In the genomic region with DNA sequence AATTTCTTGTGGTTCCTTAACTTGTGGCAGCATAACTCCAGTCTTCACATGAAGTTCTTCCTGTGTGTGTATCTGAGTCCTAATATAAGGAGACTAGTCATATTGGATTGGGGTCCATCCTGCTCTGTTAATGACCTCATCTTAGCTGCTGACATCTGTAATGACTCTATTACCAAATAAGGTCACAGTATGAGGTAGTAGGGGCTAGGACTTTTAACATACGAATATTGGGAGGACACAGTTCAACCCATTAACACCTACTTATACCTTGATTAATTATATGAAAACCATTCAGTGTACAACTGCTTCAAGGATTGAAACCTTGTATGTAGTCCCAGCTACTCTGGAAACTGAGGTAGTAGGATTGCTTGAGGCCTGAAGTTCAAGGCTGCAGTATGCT, we compare ENCODE assay signal across 1 cellular context.
A peak's percentile ranks its signal among the peaks of the same experiment; 100 is the strongest.
TF ChIP-seq lines count a peak whose summit lies in the region.

No MANE protein-coding gene starts in this region.

TF ChIP-seq in HepG2, 621 proteins besides CTCF, POLR2A, EP300 and RAD21:
- TF ChIP-seq DPF2 (CRISPR knock-in tag; IDR thresholded peaks at IDR 0.05; ENCODE audit: borderline replicate concordance, low read depth) = no peak
- TF ChIP-seq SRF (IDR thresholded peaks at IDR 0.05; ENCODE audit: low read depth, low read length) = 0 out of 2 replicates have a peak, but pooled peaks have one; percentile 19
- TF ChIP-seq PAF1 (CRISPR knock-in tag; IDR thresholded peaks at IDR 0.05) = 0 out of 2 replicates have a peak, but pooled peaks have one; percentile 56
